In the genomic region with DNA sequence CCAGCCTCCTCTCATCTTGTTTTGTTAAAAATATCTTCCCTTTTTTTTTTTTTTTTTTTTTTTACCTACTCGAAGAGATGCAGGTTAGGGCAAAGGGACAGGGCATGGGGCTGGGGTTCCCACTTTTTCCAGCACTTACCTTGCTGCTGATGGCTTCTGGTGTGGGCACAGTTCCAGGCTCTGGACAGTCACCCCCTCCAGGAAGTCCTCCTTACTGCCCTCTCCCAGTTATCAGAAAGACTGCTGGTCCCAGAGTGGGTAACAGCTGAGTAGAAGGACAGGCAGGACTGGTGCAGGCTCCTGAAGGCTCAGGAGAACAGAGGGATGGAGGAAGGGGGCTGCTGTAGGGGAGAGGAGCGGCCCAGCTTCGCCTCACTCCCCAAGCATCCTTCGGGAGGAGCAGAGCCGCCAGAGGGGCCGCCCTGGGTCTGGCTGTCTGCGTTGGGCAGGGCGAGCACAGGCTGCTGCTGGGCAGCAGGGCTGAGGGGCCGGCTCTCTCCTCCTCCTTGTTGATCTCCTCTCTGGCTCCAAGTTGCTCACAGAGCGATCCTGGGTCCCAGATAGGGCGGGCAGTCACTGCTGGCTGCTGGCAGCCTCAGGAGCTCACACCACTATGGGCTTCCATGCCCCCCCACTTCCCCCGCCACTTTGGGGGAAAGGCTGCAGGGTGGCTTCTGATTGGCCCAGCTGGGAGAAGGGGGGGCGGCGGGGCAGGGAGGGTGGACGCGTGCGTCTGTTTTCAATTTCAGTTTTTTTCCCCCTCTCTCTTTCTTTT, we compare ENCODE assay signal across 8 cellular contexts. TPM values are rescaled to one million over a fixed set of nuclear protein-coding genes. Genes with fewer than 3 reads are reported as not detected.
DNase-seq lines count a peak whose midpoint lies in the region; ATAC-seq and TF ChIP-seq lines count a peak whose summit lies in the region.

TSS of gene PDGFRB (minus strand) at position 588 of the 775 bp plus-strand sequence. CDS start 18,798 bp downstream, outside the sequence.

- H3K9me2 ChIP-seq in MM.1S (replicated peaks; ENCODE audit: insufficient read depth, low read length) = no peaks in the 10 kb centered on the region

- H2BK12ac ChIP-seq in neuronal stem cell (ENCODE audit: low read length) = peak within 1 kb of the TSS; percentile 73

- peak within 1 kb of the TSS; percentile 72 for H2AFZ ChIP-seq in MM.1S (ENCODE audit: low read length)
- H2AFZ ChIP-seq in neuronal stem cell (ENCODE audit: low read length) = peak within 1 kb of the TSS; percentile 93

- peak within 1 kb of the TSS; percentile 76 for H2BK15ac ChIP-seq in neuronal stem cell (ENCODE audit: low read length)

- H2BK5ac ChIP-seq in neuronal stem cell (ENCODE audit: low read length) = peak within 1 kb of the TSS; percentile 77

- peaks cover 5% of the 10 kb centered on the region for H3K4me1 Mint-ChIP-seq in activated CD4-positive, alpha-beta T cell treated with anti-CD3 and anti-CD28 coated beads for 36 hours

- no peaks in the 10 kb centered on the region for H4K20me1 ChIP-seq in MM.1S (ENCODE audit: insufficient read depth, low read length)

- peak within 1 kb of the TSS; percentile 93 for H2AK5ac ChIP-seq in neuronal stem cell (ENCODE audit: low read depth, low read length)

- H3K4me1 ChIP-seq in MM.1S (ENCODE audit: low read length) (no peaks in the 10 kb centered on the region), neuronal stem cell (ENCODE audit: control insufficient read depth in 2 of 2, insufficient read depth in 1 of 2, low read depth in 1 of 2, low read length in 2 of 2) (peaks cover 31 to 35% of the 10 kb centered on the region in 2 donors), tibial nerve (peaks cover 0 to 82% (median 45%) of the 10 kb centered on the region in 4 donors)

- peaks cover 19% of the 10 kb centered on the region for H3K27me3 Mint-ChIP-seq in activated CD4-positive, alpha-beta T cell treated with anti-CD3 and anti-CD28 coated beads for 36 hours

- H2BK120ac ChIP-seq in neuronal stem cell (ENCODE audit: low read depth, low read length) = peak within 1 kb of the TSS; percentile 63

- H3K27ac ChIP-seq in MM.1S (ENCODE audit: low read length) (no peak within 1 kb of the TSS), neuronal stem cell (replicated peaks; ENCODE audit: low read length) (peak within 1 kb of the TSS; percentile 84), tibial nerve (peak within 1 kb of the TSS; percentile 88 to 99 (median 95))

- no peaks in the 10 kb centered on the region for H3K79me1 ChIP-seq in neuronal stem cell (ENCODE audit: low read depth, low read length)

- H3K9me3 ChIP-seq in MM.1S (replicated peaks; ENCODE audit: insufficient read depth, low read length) (no peaks in the 10 kb centered on the region), neuronal stem cell (replicated peaks in 1 of 2; ENCODE audit: control insufficient read depth in 2 of 2, insufficient read depth in 1 of 2, low read depth in 1 of 2, low read length in 2 of 2) (no peaks in the 10 kb centered on the region), tibial nerve (no peaks in the 10 kb centered on the region)

- POLR2A ChIA-PET in activated CD4-positive, alpha-beta T cell treated with anti-CD3 and anti-CD28 coated beads for 36 hours (lab: Charles Lee) = no interaction called here

- no peaks in the 10 kb centered on the region for H3K36me3 Mint-ChIP-seq in activated CD4-positive, alpha-beta T cell treated with anti-CD3 and anti-CD28 coated beads for 36 hours (ENCODE audit: low read depth)

- CTCF ChIA-PET in activated CD4-positive, alpha-beta T cell treated with anti-CD3 and anti-CD28 coated beads for 36 hours (lab: Charles Lee) = no interaction called here

- H3K79me2 ChIP-seq in MM.1S (ENCODE audit: low read length) = no peaks in the 10 kb centered on the region

- H3F3A ChIP-seq in MM.1S (ENCODE audit: insufficient read depth, low read length) = no peaks in the 10 kb centered on the region

- TF ChIP-seq CTCF in MM.1S (IDR thresholded peaks at IDR 0.05; ENCODE audit: low read length) = no peak
- TF ChIP-seq CTCF in tibial nerve (IDR thresholded peaks at IDR 0.05) = peak in 1 of 5 experiments; percentile 19

- H3K4me3 Mint-ChIP-seq in activated CD4-positive, alpha-beta T cell treated with anti-CD3 and anti-CD28 coated beads for 36 hours = peak within 1 kb of the TSS; percentile 56

- H3K27me3 ChIP-seq in MM.1S (replicated peaks; ENCODE audit: insufficient read depth, low read length) (no peaks in the 10 kb centered on the region), neuronal stem cell (ENCODE audit: control insufficient read depth in 3 of 3, insufficient read depth in 3 of 3, low read depth in 1 of 3, low read length in 3 of 3) (no peaks in the 10 kb centered on the region), tibial nerve (no peaks in the 10 kb centered on the region)

- H3K4me3 ChIP-seq in MM.1S (ENCODE audit: low read length) (peak within 1 kb of the TSS; percentile 69), neuronal stem cell (ENCODE audit: low read length in 2 of 2) (peak within 1 kb of the TSS; percentile 46 to 71), tibial nerve (peak within 1 kb of the TSS; percentile 53 to 70 (median 56))

- peak within 1 kb of the TSS; percentile 30 for H3K4ac ChIP-seq in neuronal stem cell (ENCODE audit: low read length)

- TF ChIP-seq POLR2A in tibial nerve (IDR thresholded peaks at IDR 0.05) = peak; percentile 83 to 90

- peak within 1 kb of the TSS; percentile 93 for H3K18ac ChIP-seq in neuronal stem cell (ENCODE audit: low read length)

- H3K14ac ChIP-seq in neuronal stem cell (ENCODE audit: low read length) = peak within 1 kb of the TSS; percentile 42

- no peaks in the 10 kb centered on the region for H3K9me3 Mint-ChIP-seq in activated CD4-positive, alpha-beta T cell treated with anti-CD3 and anti-CD28 coated beads for 36 hours (ENCODE audit: low read depth)

- H4K8ac ChIP-seq in neuronal stem cell (ENCODE audit: low read depth, low read length) = no peak within 1 kb of the TSS

- H4K91ac ChIP-seq in neuronal stem cell (ENCODE audit: low read depth, low read length, poor library complexity) = peak within 1 kb of the TSS; percentile 89

- H3K36me3 ChIP-seq in MM.1S (replicated peaks; ENCODE audit: insufficient read depth, low read length) = no peaks in the 10 kb centered on the region
- H3K36me3 ChIP-seq in neuronal stem cell (replicated peaks in 1 of 2; ENCODE audit: control insufficient read depth in 2 of 2, insufficient read depth in 2 of 2, low read length in 2 of 2) = no peaks in the 10 kb centered on the region
- peaks cover 0 to 9% (median 0%) of the 10 kb centered on the region in 3 donors for H3K36me3 ChIP-seq in tibial nerve

- no CpG with 5 or more reads among the region's 17 CpGs for WGBS in neuronal stem cell (ENCODE audit: extremely low coverage in 2 of 2, insufficient read length in 2 of 2, insufficient replicate concordance in 1 of 2), 2 donors
- 5 to 6% methylated on average over 14 to 17 of the region's 17 CpGs for WGBS in tibial nerve, 2 donors

- ATAC-seq in activated CD4-positive, alpha-beta T cell treated with anti-CD3 and anti-CD28 coated beads for 36 hours = peak; percentile 59
- ATAC-seq in GM19467 (IDR thresholded peaks at IDR 0.05; ENCODE audit: unreplicated experiment) = no peak

- peak within 1 kb of the TSS; percentile 53; the same call in 1 of the 2 replicates for H3K9ac ChIP-seq in MM.1S (ENCODE audit: low read length)
- peak within 1 kb of the TSS; percentile 79 for H3K9ac ChIP-seq in neuronal stem cell (ENCODE audit: low read depth, low read length, poor library complexity)

- H3K27ac Mint-ChIP-seq in activated CD4-positive, alpha-beta T cell treated with anti-CD3 and anti-CD28 coated beads for 36 hours = no peak within 1 kb of the TSS

- peak within 1 kb of the TSS; percentile 77 for H3K23ac ChIP-seq in neuronal stem cell (ENCODE audit: low read depth, low read length, poor library complexity)

- peak; percentile 31 for DNase-seq in activated CD4-positive, alpha-beta T cell treated with anti-CD3 and anti-CD28 coated beads for 36 hours
- no peak for DNase-seq in activated CD4-positive, alpha-beta T cell treated with anti-CD3 and anti-CD28 coated beads for 1 hour
- DNase-seq in MM.1S = peak; percentile 24
- DNase-seq in activated gamma-delta T cell treated with anti-CD3 and anti-CD28 coated beads, Interleukin-2, amount 50 U/mL, for 16 hours (ENCODE audit: low read depth) = peak; percentile 31
- peak; percentile 66 for DNase-seq in germinal center (ENCODE audit: low spot score)
- DNase-seq in neuronal stem cell (ENCODE audit: low spot score) = peak; percentile 65
- DNase-seq in tibial nerve (ENCODE audit: low spot score in 2 of 2) = peak; percentile 93 to 94

- peak in 1 of 2 donors; percentile 97 for TF ChIP-seq EP300 in tibial nerve (IDR thresholded peaks at IDR 0.05)

- intact Hi-C loops in activated CD4-positive, alpha-beta T cell treated with anti-CD3 and anti-CD28 coated beads for 36 hours (cut with DNase I, micrococcal nuclease) = no loop called here

- H3K4me2 ChIP-seq in MM.1S (ENCODE audit: low read depth, low read length) = peak within 1 kb of the TSS; percentile 88
- peak within 1 kb of the TSS; percentile 50 for H3K4me2 ChIP-seq in neuronal stem cell (ENCODE audit: insufficient read depth, low read length, poor library complexity, severe bottlenecking)

RNA-seq across cellular contexts. Expression of gene PDGFRB, which starts in this region (rescaled TPM):
- not detected for total RNA-seq in activated CD4-positive, alpha-beta T cell treated with anti-CD3 and anti-CD28 coated beads for 36 hours
- 11.0 TPM for polyA plus RNA-seq in neuronal stem cell (2013, experiment 1 of 2)
- polyA plus RNA-seq in neuronal stem cell (2013, experiment 2 of 2) = 11.2 TPM
- total RNA-seq in tibial nerve = 100 to 1,000 TPM; 171 to 354 (median 217) TPM

Comparison
In these comparisons a context has a peak if more than half of its experiments do, and no peak if none do; other contexts are left out.
1. RNA of gene PDGFRB (total RNA-seq): 171 to 354 TPM in tibial nerve; not detected in activated CD4-positive, alpha-beta T cell treated with anti-CD3 and anti-CD28 coated beads for 36 hours; every median in the first group is over 100 times any median in the second.
2. Peak in DNase-seq and ATAC-seq in activated CD4-positive, alpha-beta T cell treated with anti-CD3 and anti-CD28 coated beads for 36 hours; RNA of the gene not detected or under 1 TPM.
3. Peak in every context shown above with its lines, with median percentiles within 50 percentile points of each other: H3K4me3 ChIP-seq.